Comparison of ENCODE assay signal across 4 cellular contexts in genomic region chr6:68597642-68598041, GRCh38.
TF ChIP-seq lines count a peak whose summit lies in the region.

No MANE protein-coding gene starts in this region.

TF ChIP-seq in HepG2, 621 proteins besides CTCF, POLR2A, EP300 and RAD21 (continues in another document):
- TF ChIP-seq ZHX2 (IDR thresholded peaks at IDR 0.05; ENCODE audit: low read depth) (no peak), ZHX2 (CRISPR knock-in tag; IDR thresholded peaks at IDR 0.05; ENCODE audit: borderline replicate concordance) (no peak), ZFP1 (CRISPR knock-in tag; IDR thresholded peaks at IDR 0.05) (no peak)

TF ChIP-seq in A549, 52 proteins besides CTCF, POLR2A, EP300 and RAD21:
- peak; percentile 6 for TF ChIP-seq MAFK (IDR thresholded peaks at IDR 0.05; ENCODE audit: partially characterized antibody)
- no peak for TF ChIP-seq NR3C1 (IDR thresholded peaks at IDR 0.05)

TF ChIP-seq in IMR-90, 13 proteins besides CTCF, POLR2A, EP300 and RAD21:
- no peak for TF ChIP-seq MAZ (IDR thresholded peaks at IDR 0.05; ENCODE audit: borderline replicate concordance, low read depth, low read length)
- peak; percentile 50; the same call in 1 of the 2 replicates for TF ChIP-seq MAFK (IDR thresholded peaks at IDR 0.05; ENCODE audit: low read depth, low read length)
TF ChIP-seq in IMR-90: peak in this region for 1.

TF ChIP-seq in K562, 482 proteins besides CTCF, POLR2A, EP300 and RAD21:
- peak; percentile 80 for TF ChIP-seq ZNF316 (IDR thresholded peaks at IDR 0.05)
- TF ChIP-seq ZNF830 (CRISPR knock-in tag; IDR thresholded peaks at IDR 0.05), result no peak
- TF ChIP-seq COPS2 (conservative IDR thresholded peaks at IDR 0.05), result no peak
- TF ChIP-seq MAFG (tag; conservative IDR thresholded peaks at IDR 0.05), result 0 out of 2 replicates have a peak, but pooled peaks have one; percentile 24
- peak; percentile 57; the same call in 1 of the 2 replicates for TF ChIP-seq C11orf30 (IDR thresholded peaks at IDR 0.05; ENCODE audit: low read depth)
- no peak for TF ChIP-seq DDX20 (tag; IDR thresholded peaks at IDR 0.05; ENCODE audit: low read depth)
- no peak for TF ChIP-seq SMAD4 (CRISPR knock-in tag; conservative IDR thresholded peaks at IDR 0.05)
- TF ChIP-seq MAFF (IDR thresholded peaks at IDR 0.05; ENCODE audit: low read length), result peak; percentile 37; the same call in 1 of the 2 replicates
